ENCODE assay signal across 9 cellular contexts in the genomic region with DNA sequence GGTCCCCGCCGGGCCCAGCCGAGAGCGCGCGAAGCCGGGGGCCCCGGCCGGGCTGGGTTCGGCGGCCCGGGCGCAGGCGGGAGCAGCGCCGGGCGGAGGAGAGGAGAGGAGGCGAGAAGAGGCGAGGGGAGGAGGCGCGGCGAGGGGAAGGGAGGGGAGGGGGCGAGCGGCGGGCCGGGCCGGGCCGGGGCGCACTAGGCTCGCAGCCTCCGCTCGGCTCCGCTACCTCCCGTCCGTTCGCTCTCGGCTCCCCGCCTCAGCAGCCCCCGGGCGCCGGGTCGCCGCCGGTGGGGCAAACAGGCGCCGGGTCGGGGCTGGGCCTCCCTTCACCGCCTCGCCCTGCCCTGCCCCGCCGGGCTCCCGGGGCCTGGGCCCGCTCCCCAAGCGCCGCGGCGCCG. TPM values are rescaled to one million over a fixed set of nuclear protein-coding genes. Genes with fewer than 3 reads are reported as not detected.
DNase-seq lines count a peak whose midpoint lies in the region; ATAC-seq, FAIRE-seq and TF ChIP-seq lines count a peak whose summit lies in the region.
"Had no signal": no experiment of that assay in that cellular context is flagged by ENCODE, and none has a peak within 500 bp of the region (broad histone marks: within the 10 kb centered on the region; RNA-seq: fewer than 3 reads in every experiment).

No MANE protein-coding gene starts in this region.

- H3K4me1 Mint-ChIP-seq in activated CD4-positive, alpha-beta T cell treated with anti-CD3 and anti-CD28 coated beads for 36 hours, result peaks cover 4% of the 10 kb centered on the region
- no peaks in the 10 kb centered on the region for H3K4me1 Mint-ChIP-seq in activated CD4-positive, alpha-beta T cell treated with anti-CD3 and anti-CD28 coated beads, Interleukin-2, amount 10 ng/mL, durations not matched to agents 7 days and 5 days
- H3K4me1 Mint-ChIP-seq in endothelial cell (ENCODE audit: unreplicated experiment), result peaks cover 11% of the 10 kb centered on the region

- H3K27ac Mint-ChIP-seq in activated CD4-positive, alpha-beta T cell treated with anti-CD3 and anti-CD28 coated beads for 36 hours, result no peak overlapping the region
- H3K27ac Mint-ChIP-seq in activated CD4-positive, alpha-beta T cell treated with anti-CD3 and anti-CD28 coated beads, Interleukin-2, amount 10 ng/mL, durations not matched to agents 7 days and 5 days, result no peak overlapping the region
- H3K27ac Mint-ChIP-seq in endothelial cell (ENCODE audit: unreplicated experiment), result no peak overlapping the region

- CTCF ChIA-PET in activated CD4-positive, alpha-beta T cell treated with anti-CD3 and anti-CD28 coated beads for 36 hours (lab: Charles Lee), result no interaction called here
- CTCF ChIA-PET in activated CD4-positive, alpha-beta T cell treated with anti-CD3 and anti-CD28 coated beads, Interleukin-2, amount 10 ng/mL, durations not matched to agents 7 days and 5 days (lab: Charles Lee), result no interaction called here

- H3K9me3 ChIP-seq in mesodermal cell (ENCODE audit: control insufficient read depth, low read length), result no peaks in the 10 kb centered on the region
- H3K9me3 ChIP-seq in uterus, result no peaks in the 10 kb centered on the region

- peaks cover 34% of the 10 kb centered on the region for H3K27me3 Mint-ChIP-seq in activated CD4-positive, alpha-beta T cell treated with anti-CD3 and anti-CD28 coated beads for 36 hours
- H3K27me3 Mint-ChIP-seq in activated CD4-positive, alpha-beta T cell treated with anti-CD3 and anti-CD28 coated beads, Interleukin-2, amount 10 ng/mL, durations not matched to agents 7 days and 5 days, result peaks cover 52% of the 10 kb centered on the region
- H3K27me3 Mint-ChIP-seq in endothelial cell (ENCODE audit: unreplicated experiment), result peaks cover 15% of the 10 kb centered on the region

- H3K27ac ChIP-seq in mesodermal cell (ENCODE audit: low read depth, low read length, severe bottlenecking), result no peak overlapping the region
- peak overlapping the region in 1 of 2 donors; percentile 10 for H3K27ac ChIP-seq in uterus

- DNase-seq in activated CD4-positive, alpha-beta T cell treated with anti-CD3 and anti-CD28 coated beads for 36 hours, result peak; percentile 13
- no peak for DNase-seq in activated CD4-positive, alpha-beta T cell treated with anti-CD3 and anti-CD28 coated beads, Interleukin-2, amount 10 ng/mL, durations not matched to agents 7 days and 5 days
- DNase-seq in endothelial cell (ENCODE audit: low spot score) (peak; percentile 27), uterus (no peak), GM19239 (ENCODE audit: insufficient read length, low spot score) (no peak)
- DNase-seq: Kasumi-1 had no signal

- TF ChIP-seq CTCF in endothelial cell (IDR thresholded peaks at IDR 0.05; ENCODE audit: unreplicated experiment) (no peak), uterus (IDR thresholded peaks at IDR 0.05) (no peak)

- no peaks in the 10 kb centered on the region for H3K36me3 ChIP-seq in mesodermal cell (ENCODE audit: control insufficient read depth, insufficient read depth, low read length)
- H3K36me3 ChIP-seq in uterus, result no peaks in the 10 kb centered on the region

- no peaks in the 10 kb centered on the region for H3K9me3 Mint-ChIP-seq in activated CD4-positive, alpha-beta T cell treated with anti-CD3 and anti-CD28 coated beads for 36 hours (ENCODE audit: low read depth)
- no peaks in the 10 kb centered on the region for H3K9me3 Mint-ChIP-seq in activated CD4-positive, alpha-beta T cell treated with anti-CD3 and anti-CD28 coated beads, Interleukin-2, amount 10 ng/mL, durations not matched to agents 7 days and 5 days
- no peaks in the 10 kb centered on the region for H3K9me3 Mint-ChIP-seq in endothelial cell (ENCODE audit: unreplicated experiment)

- no peaks in the 10 kb centered on the region for H3K36me3 Mint-ChIP-seq in activated CD4-positive, alpha-beta T cell treated with anti-CD3 and anti-CD28 coated beads for 36 hours (ENCODE audit: low read depth)
- no peaks in the 10 kb centered on the region for H3K36me3 Mint-ChIP-seq in activated CD4-positive, alpha-beta T cell treated with anti-CD3 and anti-CD28 coated beads, Interleukin-2, amount 10 ng/mL, durations not matched to agents 7 days and 5 days (ENCODE audit: low read depth)
- no peaks in the 10 kb centered on the region for H3K36me3 Mint-ChIP-seq in endothelial cell (ENCODE audit: low read depth, unreplicated experiment)

- WGBS in mesodermal cell (ENCODE audit: insufficient coverage in 2 of 2), 2 experiments, result 0 to 3% methylated on average over 8 to 32 of the region's 58 CpGs

- no peak overlapping the region for H3K4me3 Mint-ChIP-seq in activated CD4-positive, alpha-beta T cell treated with anti-CD3 and anti-CD28 coated beads for 36 hours
- H3K4me3 Mint-ChIP-seq in activated CD4-positive, alpha-beta T cell treated with anti-CD3 and anti-CD28 coated beads, Interleukin-2, amount 10 ng/mL, durations not matched to agents 7 days and 5 days, result no peak overlapping the region
- no peak overlapping the region for H3K4me3 Mint-ChIP-seq in endothelial cell (ENCODE audit: unreplicated experiment)

- H3K4me3 ChIP-seq in mesodermal cell (ENCODE audit: extremely low read depth, insufficient read depth, low read length, poor library complexity, severe bottlenecking), result peak overlapping the region; percentile 62
- H3K4me3 ChIP-seq in uterus, result peak overlapping the region; percentile 54 to 68

- no peak for TF ChIP-seq POLR2A in uterus (IDR thresholded peaks at IDR 0.05)

- peaks cover 9% of the 10 kb centered on the region for H3K4me1 ChIP-seq in mesodermal cell (ENCODE audit: control insufficient read depth, insufficient read depth, low read length, poor library complexity, severe bottlenecking)
- no peaks in the 10 kb centered on the region for H3K4me1 ChIP-seq in uterus

- H3K27me3 ChIP-seq in uterus, result no peaks in the 10 kb centered on the region

- no peak for ATAC-seq in activated CD4-positive, alpha-beta T cell treated with anti-CD3 and anti-CD28 coated beads for 36 hours
- no peak for ATAC-seq in HG02798 (IDR thresholded peaks at IDR 0.05; ENCODE audit: poor library complexity, unreplicated experiment)
- no peak for ATAC-seq in HG02571 (IDR thresholded peaks at IDR 0.05; ENCODE audit: unreplicated experiment)

- FAIRE-seq in GM19239 (lab: Jason Lieb, UNC), result no peak

- intact Hi-C loops in activated CD4-positive, alpha-beta T cell treated with anti-CD3 and anti-CD28 coated beads for 36 hours (cut with DNase I, micrococcal nuclease), result no loop called here
- intact Hi-C loops in uterus (cut with DNase I; ENCODE audit: low total_unique reads), result no loop called here

- POLR2A ChIA-PET in activated CD4-positive, alpha-beta T cell treated with anti-CD3 and anti-CD28 coated beads for 36 hours (lab: Charles Lee), result no interaction called here
- POLR2A ChIA-PET in activated CD4-positive, alpha-beta T cell treated with anti-CD3 and anti-CD28 coated beads, Interleukin-2, amount 10 ng/mL, durations not matched to agents 7 days and 5 days (lab: Charles Lee), result no interaction called here

RNA-seq across cellular contexts. Expression of gene INSYN1, which starts 0.3 kb away (rescaled TPM):
- not detected for total RNA-seq in activated CD4-positive, alpha-beta T cell treated with anti-CD3 and anti-CD28 coated beads for 36 hours
- total RNA-seq in activated CD4-positive, alpha-beta T cell treated with anti-CD3 and anti-CD28 coated beads, Interleukin-2, amount 10 ng/mL, durations not matched to agents 7 days and 5 days, result not detected
- 4.8 TPM for total RNA-seq in endothelial cell (ENCODE audit: unreplicated experiment)
- 3.4 TPM for polyA plus RNA-seq in mesodermal cell (2013, experiment 1 of 2)
- polyA plus RNA-seq in mesodermal cell (2013, experiment 2 of 2), result 3.7 TPM
- 10 to 100 TPM in 2 of 4 donors, 1 to 10 TPM in 1, under 1 TPM in 1; 0.77 to 13.5 (median 6.9) TPM for total RNA-seq in uterus

Comparison
In these comparisons a context has a peak if more than half of its experiments do, and no peak if none do; other contexts are left out.
1. DNase-seq: peak in activated CD4-positive, alpha-beta T cell treated with anti-CD3 and anti-CD28 coated beads for 36 hours (single experiment) and endothelial cell (single experiment); none in activated CD4-positive, alpha-beta T cell treated with anti-CD3 and anti-CD28 coated beads, Interleukin-2, amount 10 ng/mL, durations not matched to agents 7 days and 5 days (single experiment), uterus (0 of 2) and GM19239 (single experiment).